9 cellular contexts compared by ENCODE assay signal in genomic region chr10:99775850-99776249, GRCh38. TPM values are rescaled to one million over a fixed set of nuclear protein-coding genes. Genes with fewer than 3 reads are reported as not detected.
DNase-seq lines count a peak whose midpoint lies in the region; ATAC-seq, FAIRE-seq and TF ChIP-seq lines count a peak whose summit lies in the region.
"Had no signal": no experiment of that assay in that cellular context is flagged by ENCODE, and none has a peak within 500 bp of the region (broad histone marks: within the 10 kb centered on the region; RNA-seq: fewer than 3 reads in every experiment).

No MANE protein-coding gene starts in this region.

- H3K79me2 ChIP-seq in HepG2 (ENCODE audit: insufficient read depth, low read length): no peaks in the 10 kb centered on the region

- H3K4me2 ChIP-seq in HepG2 (ENCODE audit: low read depth, low read length): peak overlapping the region; percentile 21; the same call in 1 of the 2 replicates

- no peak for TF ChIP-seq POLR2A in HepG2 (IDR thresholded peaks at IDR 0.05; ENCODE audit: insufficient read depth in 1 of 2, low read depth in 2 of 2, low read length in 2 of 2)

- H3K36me3 ChIP-seq in brain microvascular endothelial cell (replicated peaks): no peaks in the 10 kb centered on the region
- H3K36me3 ChIP-seq in HepG2 (replicated peaks in 1 of 2; ENCODE audit: control insufficient read depth in 1 of 2, insufficient read depth in 2 of 2, low read length in 2 of 2): no peaks in the 10 kb centered on the region
- no peaks in the 10 kb centered on the region for H3K36me3 ChIP-seq in WERI-Rb-1
- H3K36me3 ChIP-seq: thyroid gland had no signal

- H3K4me1 ChIP-seq in HepG2 (ENCODE audit: insufficient read depth, low read length): peaks cover 69% of the 10 kb centered on the region
- H3K4me1 ChIP-seq: thyroid gland had no signal

- H3K27ac ChIP-seq in AG04450 (ENCODE audit: low read depth, low read length): no peak overlapping the region
- H3K27ac ChIP-seq in brain microvascular endothelial cell: peak overlapping the region; percentile 81
- peak overlapping the region; percentile 66 for H3K27ac ChIP-seq in HepG2 (ENCODE audit: extremely low read length, insufficient read depth, low read length)
- no peak overlapping the region for H3K27ac ChIP-seq in WERI-Rb-1
- H3K27ac ChIP-seq: thyroid gland had no signal

- in situ Hi-C loops in brain microvascular endothelial cell (cut with HindIII; ENCODE audit: low pct_ligation_motif_present, low sequenced_read_pairs) (no loop called here), HepG2 (cut with HindIII; ENCODE audit: extremely low pct_ligation_motif_present, low pct_unique_long_range_greater_than_20kb) (no loop called here)

- TF ChIP-seq EP300 in HepG2 (IDR thresholded peaks at IDR 0.05; ENCODE audit: low read depth in 2 of 2, low read length in 2 of 2) (peak in 1 of 2 experiments; percentile 75; a peak in 2 of 4 replicates), HepG2 (CRISPR knock-in tag; IDR thresholded peaks at IDR 0.05; ENCODE audit: borderline replicate concordance) (peak; percentile 32; the same call in 1 of the 2 replicates)

- no peak overlapping the region for H3K9ac ChIP-seq in HepG2 (ENCODE audit: insufficient read depth, low read depth, low read length)

- no peak overlapping the region for H3K4me3 ChIP-seq in AG04450 (ENCODE audit: low read depth, low read length)
- no peak overlapping the region for H3K4me3 ChIP-seq in brain microvascular endothelial cell (ENCODE audit: low read depth, low read length)
- no peak overlapping the region for H3K4me3 ChIP-seq in HepG2 (replicated peaks in 1 of 3; ENCODE audit: insufficient read depth in 1 of 3, low read depth in 2 of 3, low read length in 3 of 3)
- no peak overlapping the region for H3K4me3 ChIP-seq in WERI-Rb-1 (ENCODE audit: low read depth, low read length)
- H3K4me3 ChIP-seq: thyroid gland had no signal

- no peaks in the 10 kb centered on the region for H4K20me1 ChIP-seq in HepG2 (ENCODE audit: insufficient read depth, low read length)

- POLR2A ChIA-PET in AG04450 (lab: Yijun Ruan, JAX) (no interaction called here), HepG2 (lab: Yijun Ruan, JAX) (interaction anchor here (1.3 to 1.8 kb wide), 2 partner anchors 21 to 43 kb away, joined by 3 to 6 read pairs; partner anchors contain the start of genes COX15 and CUTC)

- FAIRE-seq in HepG2 (lab: Jason Lieb, UNC): peak; percentile 83

- H2AFZ ChIP-seq in HepG2 (ENCODE audit: low read length): no peak overlapping the region

- TF ChIP-seq RAD21 in HepG2 (CRISPR knock-in tag; IDR thresholded peaks at IDR 0.05): no peak

- no TSS peak for BruUV-seq in HepG2 (replicated peaks; lab: Mats Ljungman, UMichigan)

- DNase-seq in AG04450 (ENCODE audit: low read depth, low spot score): peak; percentile 60
- DNase-seq in M059J (ENCODE audit: low read depth): peak; percentile 84
- peak; percentile 59 for DNase-seq in brain microvascular endothelial cell
- peak; percentile 86 for DNase-seq in HepG2 (ENCODE audit: low spot score)
- DNase-seq in WERI-Rb-1: no peak
- no peak for DNase-seq in activated CD8-positive, alpha-beta memory T cell treated with anti-CD3 and anti-CD28 coated beads, Interleukin-2, amount 50 U/mL, for 4 hours
- no peak for DNase-seq in GDM1 (lab: John Stamatoyannopoulos, UW)
- DNase-seq: thyroid gland had no signal

- CTCF ChIA-PET in AG04450 (lab: Charles Lee) (interaction anchor here (0.6 to 1.1 kb wide), 2 partner anchors 70 to 192 kb away, joined by 3 to 4 read pairs; no protein-coding TSS in a partner anchor), HepG2 (lab: Yijun Ruan, JAX; ENCODE audit: low intra/inter-chr PET ratio, low total read pairs) (no interaction called here)

- no peak for TF ChIP-seq CTCF in AG04450 (IDR thresholded peaks at IDR 0.05; ENCODE audit: low read depth, low read length)
- TF ChIP-seq CTCF in brain microvascular endothelial cell (IDR thresholded peaks at IDR 0.05; ENCODE audit: low read depth, low read length, missing control alignments): no peak
- TF ChIP-seq CTCF in HepG2 (CRISPR knock-in tag; IDR thresholded peaks at IDR 0.05): no peak
- no peak for TF ChIP-seq CTCF in WERI-Rb-1 (IDR thresholded peaks at IDR 0.05; ENCODE audit: low read depth, low read length)

- intact Hi-C loops in HepG2 (cut with micrococcal nuclease; ENCODE audit: unreplicated experiment): no loop called here

- ATAC-seq in HepG2: peak; percentile 71
- no peak for ATAC-seq in GM21381 (IDR thresholded peaks at IDR 0.05; ENCODE audit: unreplicated experiment)

- H3K9me3 ChIP-seq in AG04450 (ENCODE audit: control insufficient read depth, insufficient read depth, low read length) (no peaks in the 10 kb centered on the region), HepG2 (ENCODE audit: low read length) (no peaks in the 10 kb centered on the region), WERI-Rb-1 (ENCODE audit: severe bottlenecking) (no peaks in the 10 kb centered on the region)
- H3K9me3 ChIP-seq: thyroid gland had no signal

- H3K27me3 ChIP-seq in AG04450 (ENCODE audit: control insufficient read depth, insufficient read depth, low read length): no peaks in the 10 kb centered on the region
- H3K27me3 ChIP-seq in brain microvascular endothelial cell (replicated peaks): no peaks in the 10 kb centered on the region
- H3K27me3 ChIP-seq in HepG2 (ENCODE audit: control insufficient read depth in 1 of 2, insufficient read depth in 2 of 2, low read length in 2 of 2): no peaks in the 10 kb centered on the region
- no peaks in the 10 kb centered on the region for H3K27me3 ChIP-seq in WERI-Rb-1 (ENCODE audit: insufficient read depth, low read depth, severe bottlenecking)
- H3K27me3 ChIP-seq: thyroid gland had no signal

RNA-seq across cellular contexts. Expression of gene ABCC2, which starts 6.6 kb away (rescaled TPM):
- polyA plus RNA-seq in AG04450 (2011; rRNA removed): 0.29 and 1.2 TPM in 2 replicates
- 0.46 and 0.65 TPM in 2 replicates for polyA minus RNA-seq in AG04450 (2011; rRNA and poly(A)+ RNA removed)
- 0.52 and 6.1 TPM in 2 replicates for total RNA-seq in M059J (2014; rRNA removed; shearing (Covaris generic))
- 69.6 and 181 TPM in 2 replicates for total RNA-seq in HepG2 (2016; rRNA removed; fragmentation: Illumina TruSeq; extraction: Trizol)
- total RNA-seq in HepG2 (2016; cell fraction: cytosol; rRNA removed; fragmentation: Illumina TruSeq; extraction: Trizol; ENCODE audit: low read depth): 31.3 and 40.8 TPM in 2 replicates
- total RNA-seq in HepG2 (2016; cell fraction: insoluble cytoplasmic fraction; rRNA removed; fragmentation: Illumina TruSeq; extraction: Trizol): 67.7 and 182 TPM in 2 replicates
- total RNA-seq in HepG2 (2016; cell fraction: membrane; rRNA removed; fragmentation: Illumina TruSeq; extraction: Trizol): 50.0 and 56.1 TPM in 2 replicates
- 355 and 375 TPM in 2 replicates for total RNA-seq in HepG2 (2016; cell fraction: nucleus; rRNA removed; fragmentation: Illumina TruSeq; extraction: Trizol)
- polyA plus RNA-seq in HepG2 (2011; rRNA removed): 494 and 497 TPM in 2 replicates
- 143 and 146 TPM in 2 replicates for polyA plus RNA-seq in HepG2 (2011; cell fraction: cytosol; rRNA removed)
- 1,936 and 2,090 TPM in 2 replicates for polyA plus RNA-seq in HepG2 (2011; cell fraction: nucleus; rRNA removed)
- 190 and 211 TPM in 2 replicates for polyA plus RNA-seq in HepG2 (2012)
- 15.4 and 16.6 TPM in 2 replicates for polyA plus RNA-seq in HepG2 (2016; cell fraction: cytosol; fragmentation: Illumina TruSeq; extraction: Trizol; ENCODE audit: low read depth)
- polyA plus RNA-seq in HepG2 (2016; cell fraction: insoluble cytoplasmic fraction; fragmentation: Illumina TruSeq; extraction: Trizol; ENCODE audit: low read depth): 60.6 and 62.7 TPM in 2 replicates
- polyA plus RNA-seq in HepG2 (2016; cell fraction: membrane; fragmentation: Illumina TruSeq; extraction: Trizol; ENCODE audit: low read depth): 30.7 and 37.6 TPM in 2 replicates
- 729 and 777 TPM in 2 replicates for polyA plus RNA-seq in HepG2 (2016; cell fraction: nucleus; fragmentation: Illumina TruSeq; extraction: Trizol; ENCODE audit: insufficient read depth, low read depth)
- 436 and 561 TPM in 2 replicates for polyA minus RNA-seq in HepG2 (2011; rRNA and poly(A)+ RNA removed; ENCODE audit: low replicate concordance)
- 86.9 and 93.4 TPM in 2 replicates for polyA minus RNA-seq in HepG2 (2011; cell fraction: cytosol; rRNA and poly(A)+ RNA removed)
- polyA minus RNA-seq in HepG2 (2011; cell fraction: nucleus; rRNA and poly(A)+ RNA removed): 718 and 929 TPM in 2 replicates

RNA-seq across cellular contexts. Expression of gene CUTC, which starts 43.8 kb away (rescaled TPM):
- polyA plus RNA-seq in AG04450 (2011; rRNA removed): 13.9 and 18.0 TPM in 2 replicates
- 7.7 and 8.1 TPM in 2 replicates for polyA minus RNA-seq in AG04450 (2011; rRNA and poly(A)+ RNA removed)
- total RNA-seq in M059J (2014; rRNA removed; shearing (Covaris generic)): 14.4 and 29.5 TPM in 2 replicates
- 25.8 and 36.5 TPM in 2 replicates for total RNA-seq in HepG2 (2016; rRNA removed; fragmentation: Illumina TruSeq; extraction: Trizol)
- total RNA-seq in HepG2 (2016; cell fraction: cytosol; rRNA removed; fragmentation: Illumina TruSeq; extraction: Trizol; ENCODE audit: low read depth): 6.6 and 6.8 TPM in 2 replicates
- 28.5 and 37.2 TPM in 2 replicates for total RNA-seq in HepG2 (2016; cell fraction: insoluble cytoplasmic fraction; rRNA removed; fragmentation: Illumina TruSeq; extraction: Trizol)
- 10.7 and 13.4 TPM in 2 replicates for total RNA-seq in HepG2 (2016; cell fraction: membrane; rRNA removed; fragmentation: Illumina TruSeq; extraction: Trizol)
- total RNA-seq in HepG2 (2016; cell fraction: nucleus; rRNA removed; fragmentation: Illumina TruSeq; extraction: Trizol): 17.5 and 20.5 TPM in 2 replicates
- 17.7 and 22.3 TPM in 2 replicates for polyA plus RNA-seq in HepG2 (2011; rRNA removed)
- 11.7 and 17.5 TPM in 2 replicates for polyA plus RNA-seq in HepG2 (2011; cell fraction: cytosol; rRNA removed)
- polyA plus RNA-seq in HepG2 (2011; cell fraction: nucleus; rRNA removed): 13.6 and 18.8 TPM in 2 replicates
- polyA plus RNA-seq in HepG2 (2012): 24.1 and 29.0 TPM in 2 replicates
- polyA plus RNA-seq in HepG2 (2016; cell fraction: cytosol; fragmentation: Illumina TruSeq; extraction: Trizol; ENCODE audit: low read depth): 4.9 and 6.1 TPM in 2 replicates
- 34.4 and 40.4 TPM in 2 replicates for polyA plus RNA-seq in HepG2 (2016; cell fraction: insoluble cytoplasmic fraction; fragmentation: Illumina TruSeq; extraction: Trizol; ENCODE audit: low read depth)
- 9.0 and 10.3 TPM in 2 replicates for polyA plus RNA-seq in HepG2 (2016; cell fraction: membrane; fragmentation: Illumina TruSeq; extraction: Trizol; ENCODE audit: low read depth)
- 23.9 and 24.5 TPM in 2 replicates for polyA plus RNA-seq in HepG2 (2016; cell fraction: nucleus; fragmentation: Illumina TruSeq; extraction: Trizol; ENCODE audit: insufficient read depth, low read depth)
- polyA minus RNA-seq in HepG2 (2011; rRNA and poly(A)+ RNA removed; ENCODE audit: low replicate concordance): 22.2 and 41.0 TPM in 2 replicates
- polyA minus RNA-seq in HepG2 (2011; cell fraction: cytosol; rRNA and poly(A)+ RNA removed): 6.5 and 6.7 TPM in 2 replicates
- polyA minus RNA-seq in HepG2 (2011; cell fraction: nucleus; rRNA and poly(A)+ RNA removed): 30.2 and 32.3 TPM in 2 replicates

RNA-seq across cellular contexts. Expression of gene COX15, which starts 43.9 kb away (rescaled TPM):
- polyA plus RNA-seq in AG04450 (2011; rRNA removed) (26.1 and 32.2 TPM in 2 replicates), HepG2 (2011; rRNA removed) (17.4 and 19.2 TPM in 2 replicates)
- 14.5 and 18.3 TPM in 2 replicates for polyA minus RNA-seq in AG04450 (2011; rRNA and poly(A)+ RNA removed)
- 27.8 and 35.7 TPM in 2 replicates for total RNA-seq in M059J (2014; rRNA removed; shearing (Covaris generic))
- 44.7 and 59.4 TPM in 2 replicates for total RNA-seq in HepG2 (2016; rRNA removed; fragmentation: Illumina TruSeq; extraction: Trizol)
- 4.9 and 5.6 TPM in 2 replicates for total RNA-seq in HepG2 (2016; cell fraction: cytosol; rRNA removed; fragmentation: Illumina TruSeq; extraction: Trizol; ENCODE audit: low read depth)
- total RNA-seq in HepG2 (2016; cell fraction: insoluble cytoplasmic fraction; rRNA removed; fragmentation: Illumina TruSeq; extraction: Trizol): 44.5 and 56.7 TPM in 2 replicates
- 15.8 and 19.5 TPM in 2 replicates for total RNA-seq in HepG2 (2016; cell fraction: membrane; rRNA removed; fragmentation: Illumina TruSeq; extraction: Trizol)
- 22.2 and 24.1 TPM in 2 replicates for total RNA-seq in HepG2 (2016; cell fraction: nucleus; rRNA removed; fragmentation: Illumina TruSeq; extraction: Trizol)
- 8.0 and 11.2 TPM in 2 replicates for polyA plus RNA-seq in HepG2 (2011; cell fraction: cytosol; rRNA removed)
- 10.1 and 13.7 TPM in 2 replicates for polyA plus RNA-seq in HepG2 (2011; cell fraction: nucleus; rRNA removed)
- polyA plus RNA-seq in HepG2 (2012): 16.0 and 25.6 TPM in 2 replicates
- 3.4 and 4.0 TPM in 2 replicates for polyA plus RNA-seq in HepG2 (2016; cell fraction: cytosol; fragmentation: Illumina TruSeq; extraction: Trizol; ENCODE audit: low read depth)
- 40.4 and 40.7 TPM in 2 replicates for polyA plus RNA-seq in HepG2 (2016; cell fraction: insoluble cytoplasmic fraction; fragmentation: Illumina TruSeq; extraction: Trizol; ENCODE audit: low read depth)
- 9.5 and 10.0 TPM in 2 replicates for polyA plus RNA-seq in HepG2 (2016; cell fraction: membrane; fragmentation: Illumina TruSeq; extraction: Trizol; ENCODE audit: low read depth)
- 25.7 and 26.1 TPM in 2 replicates for polyA plus RNA-seq in HepG2 (2016; cell fraction: nucleus; fragmentation: Illumina TruSeq; extraction: Trizol; ENCODE audit: insufficient read depth, low read depth)
- 18.4 and 29.2 TPM in 2 replicates for polyA minus RNA-seq in HepG2 (2011; rRNA and poly(A)+ RNA removed; ENCODE audit: low replicate concordance)
- 12.0 and 14.7 TPM in 2 replicates for polyA minus RNA-seq in HepG2 (2011; cell fraction: cytosol; rRNA and poly(A)+ RNA removed)
- 13.5 and 15.9 TPM in 2 replicates for polyA minus RNA-seq in HepG2 (2011; cell fraction: nucleus; rRNA and poly(A)+ RNA removed)

Comparison
In these comparisons a context has a peak if more than half of its experiments do, and no peak if none do; other contexts are left out.
1. DNase-seq: peak in AG04450 (single experiment), M059J (single experiment), brain microvascular endothelial cell (single experiment) and HepG2 (single experiment); none in WERI-Rb-1 (single experiment), activated CD8-positive, alpha-beta memory T cell treated with anti-CD3 and anti-CD28 coated beads, Interleukin-2, amount 50 U/mL, for 4 hours (single experiment) and GDM1 (single experiment).
2. H3K27ac ChIP-seq: peak in brain microvascular endothelial cell (single experiment) and HepG2 (single experiment); none in AG04450 (single experiment) and WERI-Rb-1 (single experiment).